Comparison of ENCODE assay signal across 17 cellular contexts in the genomic region with DNA sequence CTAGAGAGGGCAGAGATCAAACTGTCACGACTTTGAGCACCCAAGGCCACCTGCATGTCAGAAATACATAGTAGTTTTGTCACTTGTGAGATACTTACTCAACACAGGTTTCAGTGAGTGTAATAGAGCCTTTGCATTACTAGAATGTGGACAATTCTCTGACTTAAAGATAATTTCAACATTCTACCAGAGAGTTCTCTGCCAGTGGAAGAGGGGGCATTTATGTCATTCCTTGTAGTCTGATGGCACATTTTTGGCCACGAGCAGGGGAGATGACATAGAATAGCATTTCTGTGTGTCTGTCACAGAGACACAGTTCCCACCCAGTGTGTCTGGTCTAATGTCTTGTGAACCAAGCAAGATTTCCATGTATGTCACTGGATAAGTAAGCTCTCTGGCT.
A peak's percentile ranks its signal among the peaks of the same experiment; 100 is the strongest.
DNase-seq lines count a peak whose midpoint lies in the region; ATAC-seq and TF ChIP-seq lines count a peak whose summit lies in the region.
"Had no signal": no experiment of that assay in that cellular context is flagged by ENCODE, and none has a peak within 500 bp of the region (broad histone marks: within the 10 kb centered on the region; RNA-seq: fewer than 3 reads in every experiment).

No MANE protein-coding gene starts in this region.

- H3K27me3 ChIP-seq in heart left ventricle (no peaks in the 10 kb centered on the region), endodermal cell (ENCODE audit: control insufficient read depth, insufficient read depth, low read length, poor library complexity, severe bottlenecking) (no peaks in the 10 kb centered on the region), osteoblast (ENCODE audit: insufficient read depth, low read length) (no peaks in the 10 kb centered on the region), upper lobe of left lung (no peaks in the 10 kb centered on the region)
- H3K27me3 ChIP-seq: BLaER1 had no signal

- no peak for TF ChIP-seq EP300 in upper lobe of left lung (IDR thresholded peaks at IDR 0.05)

- H3K4me1 Mint-ChIP-seq in endodermal cell (peaks cover 17% of the 10 kb centered on the region), type B pancreatic cell (ENCODE audit: unreplicated experiment) (peaks cover 40% of the 10 kb centered on the region)

- H3K4me3 ChIP-seq in heart left ventricle (peak overlapping the region; percentile 7 to 65 (median 48)), endodermal cell (ENCODE audit: low read length) (no peak overlapping the region), osteoblast (ENCODE audit: insufficient read depth, low read length) (no peak overlapping the region), upper lobe of left lung (no peak overlapping the region)
- H3K4me3 ChIP-seq: BLaER1 had no signal

- 46 to 69% (median 56%) methylated on average over 2 of the region's 2 CpGs for WGBS in heart left ventricle, 4 donors
- 71 to 86% methylated on average over 1 to 2 of the region's 2 CpGs for WGBS in endodermal cell (ENCODE audit: insufficient coverage in 1 of 2, insufficient read length in 1 of 2), 2 experiments
- WGBS in upper lobe of left lung, 2 donors: 78 to 88% methylated on average over 2 of the region's 2 CpGs

- H3K4me3 Mint-ChIP-seq in endodermal cell: no peak overlapping the region
- H3K4me3 Mint-ChIP-seq in type B pancreatic cell: no peak overlapping the region

- H3K9me3 Mint-ChIP-seq in endodermal cell: no peaks in the 10 kb centered on the region
- no peaks in the 10 kb centered on the region for H3K9me3 Mint-ChIP-seq in type B pancreatic cell

- no peak for DNase-seq in heart left ventricle
- DNase-seq in left ventricle myocardium superior: no peak
- peak; percentile 13 for DNase-seq in endodermal cell
- DNase-seq in osteoblast (ENCODE audit: insufficient read length, low spot score, missing footprints): no peak
- no peak for DNase-seq in type B pancreatic cell (ENCODE audit: extremely low spot score, unreplicated experiment)
- no peak for DNase-seq in upper lobe of left lung
- DNase-seq in cerebellar cortex (ENCODE audit: low spot score): no peak
- DNase-seq: DND-41, KG1, NCI-H1048, NCI-H146, NCI-H2081, NCI-H510A, NCI-H774, PC-3 had no signal

- no peak overlapping the region for H3K27ac Mint-ChIP-seq in endodermal cell
- H3K27ac Mint-ChIP-seq in type B pancreatic cell: peak overlapping the region; percentile 66

- peaks cover 81% of the 10 kb centered on the region for H3K36me3 Mint-ChIP-seq in endodermal cell (ENCODE audit: low read depth)
- peaks cover 66% of the 10 kb centered on the region for H3K36me3 Mint-ChIP-seq in type B pancreatic cell

- H3K9me3 ChIP-seq in heart left ventricle (no peaks in the 10 kb centered on the region), endodermal cell (ENCODE audit: control insufficient read depth, low read length) (no peaks in the 10 kb centered on the region), osteoblast (ENCODE audit: low read depth, low read length) (no peaks in the 10 kb centered on the region), upper lobe of left lung (no peaks in the 10 kb centered on the region)
- H3K9me3 ChIP-seq: BLaER1 had no signal

- ATAC-seq in heart left ventricle (no peak), left ventricle myocardium superior (no peak), GM18868 (IDR thresholded peaks at IDR 0.05; ENCODE audit: unreplicated experiment) (no peak), upper lobe of left lung (ENCODE audit: low FRiP score in 2 of 2) (no peak)
- ATAC-seq: PC-3 had no signal

- H3K27me3 Mint-ChIP-seq in endodermal cell (ENCODE audit: insufficient read depth): no peaks in the 10 kb centered on the region
- H3K27me3 Mint-ChIP-seq in type B pancreatic cell: no peaks in the 10 kb centered on the region

- TF ChIP-seq POLR2A in heart left ventricle (IDR thresholded peaks at IDR 0.05) (no peak), upper lobe of left lung (IDR thresholded peaks at IDR 0.05) (no peak)

- H3K4me1 ChIP-seq in heart left ventricle: peaks cover 0 to 57% (median 15%) of the 10 kb centered on the region in 12 donors
- peaks cover 3% of the 10 kb centered on the region for H3K4me1 ChIP-seq in endodermal cell (ENCODE audit: control insufficient read depth, insufficient read depth, low read length)
- peaks cover 14% of the 10 kb centered on the region for H3K4me1 ChIP-seq in osteoblast (ENCODE audit: insufficient read depth, low read length)
- no peaks in the 10 kb centered on the region for H3K4me1 ChIP-seq in upper lobe of left lung

- TF ChIP-seq CTCF in heart left ventricle (IDR thresholded peaks at IDR 0.05) (no peak), endodermal cell (conservative IDR thresholded peaks at IDR 0.05) (no peak), osteoblast (IDR thresholded peaks at IDR 0.05; ENCODE audit: extremely low read depth, low read depth, low read length) (no peak), type B pancreatic cell (conservative IDR thresholded peaks at IDR 0.05) (no peak), upper lobe of left lung (IDR thresholded peaks at IDR 0.05) (no peak)

- no peak overlapping the region for H3K9ac ChIP-seq in endodermal cell (ENCODE audit: extremely low read depth, low read length, poor library complexity, severe bottlenecking)
- H3K9ac ChIP-seq: BLaER1 had no signal

- no peaks in the 10 kb centered on the region for H4K20me1 ChIP-seq in osteoblast (ENCODE audit: insufficient read depth, low read length)
- H4K20me1 ChIP-seq: BLaER1 had no signal

- H3K79me2 ChIP-seq in osteoblast (ENCODE audit: insufficient read depth, low read length): peaks cover 4% of the 10 kb centered on the region

- H3K27ac ChIP-seq in heart left ventricle (peak overlapping the region; percentile 69 to 96 (median 88)), endodermal cell (ENCODE audit: low read depth, low read length) (no peak overlapping the region), osteoblast (ENCODE audit: low read depth, low read length) (peak overlapping the region; percentile 40), upper lobe of left lung (no peak overlapping the region)
- H3K27ac ChIP-seq: BLaER1 had no signal

- H3K36me3 ChIP-seq in heart left ventricle (peaks cover 0 to 36% (median 25%) of the 10 kb centered on the region in 9 donors), endodermal cell (ENCODE audit: control insufficient read depth, insufficient read depth, low read length) (peaks cover 6% of the 10 kb centered on the region), osteoblast (ENCODE audit: insufficient read depth, low read length) (peaks cover 30% of the 10 kb centered on the region), upper lobe of left lung (peaks cover 0 to 39% (median 18%) of the 10 kb centered on the region in 4 donors)
- H3K36me3 ChIP-seq: BLaER1 had no signal

- no peak overlapping the region for H3K4me2 ChIP-seq in osteoblast (ENCODE audit: insufficient read depth, low read length)

- H2AFZ ChIP-seq in osteoblast (ENCODE audit: low read length): no peak overlapping the region

- intact Hi-C loops in heart left ventricle (cut with DNase I) (loop anchor here in 5 of 10 donors (5.0 to 10.0 kb wide), 4 partner anchors 45 to 95 kb away; no protein-coding TSS in a partner anchor), left ventricle myocardium superior (cut with micrococcal nuclease) (loop anchor here (5.0 kb wide), 1 partner anchor 65 kb away; no protein-coding TSS in a partner anchor)

Comparison
In these comparisons a context has a peak if more than half of its experiments do, and no peak if none do; other contexts are left out.
1. H3K27ac ChIP-seq: peak in heart left ventricle (12 of 12) and osteoblast (single experiment); none in endodermal cell (single experiment) and upper lobe of left lung (0 of 4).
2. H3K4me3 ChIP-seq: peak in heart left ventricle (12 of 12); none in endodermal cell (single experiment), osteoblast (single experiment) and upper lobe of left lung (0 of 4).